Comparison of ENCODE assay signal across 8 cellular contexts in genomic region chr2:237474511-237474911, GRCh38. TPM values are rescaled to one million over a fixed set of nuclear protein-coding genes. Genes with fewer than 3 reads are reported as not detected.
A peak's percentile ranks its signal among the peaks of the same experiment; 100 is the strongest.
DNase-seq lines count a peak whose midpoint lies in the region; ATAC-seq lines count a peak whose summit lies in the region.

No MANE protein-coding gene starts in this region.

- peak overlapping the region; percentile 89 for H3K27ac Mint-ChIP-seq in activated T-helper 17 cell treated with anti-CD3 and anti-CD28 coated beads, Interleukin-2, amount 50 U/mL, for 72 hours

- H3K4me3 Mint-ChIP-seq in activated T-helper 17 cell treated with anti-CD3 and anti-CD28 coated beads, Interleukin-2, amount 50 U/mL, for 72 hours: peak overlapping the region; percentile 83

- peaks cover 5% of the 10 kb centered on the region for H3K4me1 Mint-ChIP-seq in activated T-helper 17 cell treated with anti-CD3 and anti-CD28 coated beads, Interleukin-2, amount 50 U/mL, for 72 hours

- in situ Hi-C loops in HAP-1 (cut with MboI; ENCODE audit: low sequenced_read_pairs): no loop called here

- no peak for DNase-seq in HAP-1 (ENCODE audit: low spot score in 2 of 2)
- peak; percentile 70 for DNase-seq in left ventricle myocardium superior
- no peak for DNase-seq in NOMO-1 treated with DMSO at 0.1 percent for 48 hours (lab: John Stamatoyannopoulos, UW; ENCODE audit: unreplicated experiment)
- DNase-seq in DMS53 treated with DMSO at 0.1 percent for 48 hours (lab: John Stamatoyannopoulos, UW; ENCODE audit: unreplicated experiment): no peak
- no peak for DNase-seq in cortex of kidney (lab: John Stamatoyannopoulos, UW)
- no peak for DNase-seq in OCI-M1 (lab: John Stamatoyannopoulos, UW)

- H3K36me3 Mint-ChIP-seq in activated T-helper 17 cell treated with anti-CD3 and anti-CD28 coated beads, Interleukin-2, amount 50 U/mL, for 72 hours (ENCODE audit: low read depth): no peaks in the 10 kb centered on the region

- H3K9me3 Mint-ChIP-seq in activated T-helper 17 cell treated with anti-CD3 and anti-CD28 coated beads, Interleukin-2, amount 50 U/mL, for 72 hours: no peaks in the 10 kb centered on the region

- peaks cover 15% of the 10 kb centered on the region for H3K27me3 ChIP-seq in HAP-1 (ENCODE audit: low read depth)
- H3K27me3 ChIP-seq in skeletal muscle satellite cell (ENCODE audit: control insufficient read depth, insufficient read depth, low read length): no peaks in the 10 kb centered on the region

- no peak for ATAC-seq in activated T-helper 17 cell treated with anti-CD3 and anti-CD28 coated beads, Interleukin-2, amount 50 U/mL, for 72 hours (replicated peaks)
- ATAC-seq in left ventricle myocardium superior: peak; percentile 20

- H3K36me3 ChIP-seq in HAP-1 (replicated peaks) (no peaks in the 10 kb centered on the region), skeletal muscle satellite cell (ENCODE audit: insufficient read depth, low read length) (no peaks in the 10 kb centered on the region)

- H3K27me3 Mint-ChIP-seq in activated T-helper 17 cell treated with anti-CD3 and anti-CD28 coated beads, Interleukin-2, amount 50 U/mL, for 72 hours: peaks cover 17% of the 10 kb centered on the region

- H3K4me3 ChIP-seq in HAP-1: peak overlapping the region; percentile 63
- peak overlapping the region; percentile 71 for H3K4me3 ChIP-seq in skeletal muscle satellite cell (ENCODE audit: low read length)

- H3K9me3 ChIP-seq in HAP-1: no peaks in the 10 kb centered on the region
- no peaks in the 10 kb centered on the region for H3K9me3 ChIP-seq in skeletal muscle satellite cell (replicated peaks; ENCODE audit: low read length)

- H3K4me1 ChIP-seq in HAP-1 (peaks cover 5% of the 10 kb centered on the region; the same call in 1 of the 2 replicates), skeletal muscle satellite cell (ENCODE audit: control insufficient read depth, insufficient read depth, low read length) (peaks cover 43% of the 10 kb centered on the region)

- H3K9ac ChIP-seq in skeletal muscle satellite cell (ENCODE audit: low read depth, low read length): peak overlapping the region; percentile 99

- intact Hi-C loops in left ventricle myocardium superior (cut with micrococcal nuclease): no loop called here

- peak overlapping the region; percentile 96 for H3K4me2 ChIP-seq in skeletal muscle satellite cell (ENCODE audit: low read length)

RNA-seq across cellular contexts. Expression of gene MLPH, which starts 12.5 kb away (rescaled TPM):
- not detected for total RNA-seq in activated T-helper 17 cell treated with anti-CD3 and anti-CD28 coated beads, Interleukin-2, amount 50 U/mL, for 72 hours
- 88.9 TPM for total RNA-seq in left ventricle myocardium superior
- 24.7 and 53.0 TPM in 2 replicates for total RNA-seq in skeletal muscle satellite cell (2012; rRNA removed)

Comparison
In these comparisons a context has a peak if more than half of its experiments do, and no peak if none do; other contexts are left out.
1. RNA of gene MLPH, which starts 12.5 kb away (total RNA-seq): 88.9 TPM in left ventricle myocardium superior (single experiment); not detected in activated T-helper 17 cell treated with anti-CD3 and anti-CD28 coated beads, Interleukin-2, amount 50 U/mL, for 72 hours; every median in the first group is over 10 times any median in the second.